10 cellular contexts compared by ENCODE assay signal in the genomic region with DNA sequence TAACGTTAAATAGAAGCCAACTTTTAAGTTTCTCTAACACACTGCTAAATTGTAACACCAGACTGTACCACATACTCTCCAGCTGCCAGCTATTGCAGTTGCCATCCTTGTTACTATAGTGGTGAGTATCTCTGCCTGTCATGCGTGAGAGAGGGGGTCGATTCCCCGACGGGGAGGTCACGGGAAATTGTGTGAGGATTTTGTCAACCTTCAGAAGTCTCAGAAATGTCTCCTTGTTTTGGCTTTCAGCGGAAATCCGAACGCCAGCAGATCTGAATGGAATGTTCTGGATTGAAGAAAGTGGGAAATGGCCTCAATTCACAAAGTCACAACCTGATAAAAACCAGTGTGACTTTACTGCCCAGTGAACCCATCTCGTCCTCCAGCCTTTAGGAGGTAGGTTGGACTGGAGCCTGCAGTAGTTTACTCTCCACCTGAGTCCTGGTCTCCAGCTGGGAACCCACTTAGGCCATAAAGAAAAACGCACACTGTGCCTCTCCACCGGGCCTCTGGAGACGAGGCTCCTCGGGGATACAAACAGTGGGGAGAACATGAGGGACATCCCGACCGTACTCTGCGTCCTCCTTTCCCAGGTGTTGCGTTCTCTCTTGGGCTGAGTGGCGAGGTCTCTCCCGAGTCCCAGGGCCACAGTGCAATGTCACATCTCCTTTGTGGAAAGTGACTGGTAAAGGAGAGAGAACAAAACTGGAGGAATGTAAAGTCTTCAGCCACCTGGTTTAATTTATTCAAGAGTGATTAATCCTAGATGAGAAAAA. TPM values are rescaled to one million over a fixed set of nuclear protein-coding genes. Genes with fewer than 3 reads are reported as not detected.
A peak's percentile ranks its signal among the peaks of the same experiment; 100 is the strongest.
DNase-seq lines count a peak whose midpoint lies in the region; ATAC-seq and TF ChIP-seq lines count a peak whose summit lies in the region.
"Not testable (repeated sequence)": the region's sequence is repeated elsewhere in the genome, so short reads cannot be mapped to it uniquely, and the experiment has no call there.
"Had no signal": no experiment of that assay in that cellular context is flagged by ENCODE, and none has a peak within 500 bp of the region (broad histone marks: within the 10 kb centered on the region; RNA-seq: fewer than 3 reads in every experiment).

No MANE protein-coding gene starts in this region.

- not testable (repeated sequence) for H3K36me3 ChIP-seq in OCI-LY1 (ENCODE audit: insufficient read depth, low read length); colonic mucosa; iPS-18a (ENCODE audit: control insufficient read depth, low read depth, low read length); upper lobe of right lung
- H3K36me3 ChIP-seq in neutrophil = peaks cover 82% of the 10 kb centered on the region

- CTCF ChIA-PET in activated CD8-positive, alpha-beta memory T cell treated with anti-CD3 and anti-CD28 coated beads, Interleukin-2, amount 10 ng/mL, durations not matched to agents 7 days and 5 days (lab: Charles Lee) = interaction anchor here (1.0 to 1.6 kb wide), 4 partner anchors 33 to 218 kb away, joined by 3 to 9 read pairs (median 5); no protein-coding TSS in a partner anchor

- H3K36me3 Mint-ChIP-seq in activated CD8-positive, alpha-beta memory T cell treated with anti-CD3 and anti-CD28 coated beads, Interleukin-2, amount 10 ng/mL, durations not matched to agents 7 days and 5 days = not testable (repeated sequence)

- H3F3A ChIP-seq in OCI-LY1 (ENCODE audit: insufficient read depth, low read length) = not testable (repeated sequence)

- H3K9me3 Mint-ChIP-seq in activated CD8-positive, alpha-beta memory T cell treated with anti-CD3 and anti-CD28 coated beads, Interleukin-2, amount 10 ng/mL, durations not matched to agents 7 days and 5 days (ENCODE audit: low read depth) = not testable (repeated sequence)

- peak overlapping the region; percentile 83 for H3K4me3 Mint-ChIP-seq in activated CD8-positive, alpha-beta memory T cell treated with anti-CD3 and anti-CD28 coated beads, Interleukin-2, amount 10 ng/mL, durations not matched to agents 7 days and 5 days

- ATAC-seq in GM18858 (IDR thresholded peaks at IDR 0.05; ENCODE audit: unreplicated experiment) (peak; percentile 16), HG02852 (IDR thresholded peaks at IDR 0.05; ENCODE audit: unreplicated experiment) (peak; percentile 1)
- peak; percentile 2 for ATAC-seq in activated CD8-positive, alpha-beta memory T cell treated with anti-CD3 and anti-CD28 coated beads, Interleukin-2, amount 10 ng/mL, durations not matched to agents 7 days and 5 days
- ATAC-seq in upper lobe of right lung = not testable (repeated sequence)

- H3K9me2 ChIP-seq in OCI-LY1 (ENCODE audit: low read depth, low read length) = not testable (repeated sequence)

- TF ChIP-seq CTCF in OCI-LY1 (IDR thresholded peaks at IDR 0.05; ENCODE audit: low read length); colonic mucosa (IDR thresholded peaks at IDR 0.05); neutrophil (IDR thresholded peaks at IDR 0.05); upper lobe of right lung (IDR thresholded peaks at IDR 0.05): not testable (repeated sequence)

- not testable (repeated sequence) for H3K79me2 ChIP-seq in OCI-LY1 (ENCODE audit: insufficient read depth, low read length)

- not testable (repeated sequence) for H3K27ac ChIP-seq in OCI-LY1 (ENCODE audit: low read depth, low read length, poor library complexity, severe bottlenecking); colonic mucosa; iPS-18a (ENCODE audit: low read length); upper lobe of right lung
- H3K27ac ChIP-seq in neutrophil = peak overlapping the region; percentile 92

- H4K20me1 ChIP-seq in OCI-LY1 (ENCODE audit: insufficient read depth, low read length) = not testable (repeated sequence)

- H3K4me1 ChIP-seq in OCI-LY1 (ENCODE audit: insufficient read depth, low read length, severe bottlenecking); colonic mucosa; iPS-18a (ENCODE audit: control insufficient read depth, low read depth, low read length); upper lobe of right lung: not testable (repeated sequence)
- peaks cover 45 to 53% of the 10 kb centered on the region in 2 experiments for H3K4me1 ChIP-seq in neutrophil (ENCODE audit: control insufficient read depth in 1 of 2, insufficient read depth in 1 of 2, low read depth in 1 of 2, low read length in 1 of 2)

- intact Hi-C loops in colonic mucosa (cut with DNase I) = loop anchor here (10.0 kb wide), 1 partner anchor 128 kb away; no protein-coding TSS in a partner anchor
- intact Hi-C loops in upper lobe of right lung (cut with DNase I) = not testable (repeated sequence)

- peak overlapping the region; percentile 82 for H3K27ac Mint-ChIP-seq in activated CD8-positive, alpha-beta memory T cell treated with anti-CD3 and anti-CD28 coated beads, Interleukin-2, amount 10 ng/mL, durations not matched to agents 7 days and 5 days

- DNase-seq in activated CD8-positive, alpha-beta memory T cell treated with anti-CD3 and anti-CD28 coated beads, Interleukin-2, amount 10 ng/mL, durations not matched to agents 7 days and 5 days; colonic mucosa; upper lobe of right lung: not testable (repeated sequence)

- peaks cover 26% of the 10 kb centered on the region for H3K27me3 Mint-ChIP-seq in activated CD8-positive, alpha-beta memory T cell treated with anti-CD3 and anti-CD28 coated beads, Interleukin-2, amount 10 ng/mL, durations not matched to agents 7 days and 5 days

- H3K9ac ChIP-seq in OCI-LY1 (ENCODE audit: low read length); colonic mucosa (ENCODE audit: low read depth in 2 of 2, low read length in 2 of 2); iPS-18a (ENCODE audit: low read length): not testable (repeated sequence)

- H3K4me1 Mint-ChIP-seq in activated CD8-positive, alpha-beta memory T cell treated with anti-CD3 and anti-CD28 coated beads, Interleukin-2, amount 10 ng/mL, durations not matched to agents 7 days and 5 days = not testable (repeated sequence)

- H3K27me3 ChIP-seq in OCI-LY1 (ENCODE audit: insufficient read depth, low read length); colonic mucosa; neutrophil; upper lobe of right lung: not testable (repeated sequence)
- H3K27me3 ChIP-seq in iPS-18a (ENCODE audit: control insufficient read depth, insufficient read depth, low read length) = peaks cover 30% of the 10 kb centered on the region

- H2AFZ ChIP-seq in OCI-LY1 (ENCODE audit: low read length) = not testable (repeated sequence)

- H3K4me2 ChIP-seq in OCI-LY1 (ENCODE audit: low read length) = peak overlapping the region; percentile 69

- H3K9me3 ChIP-seq in OCI-LY1 (ENCODE audit: low read length); colonic mucosa; iPS-18a (ENCODE audit: control insufficient read depth, low read depth, low read length); neutrophil; upper lobe of right lung: not testable (repeated sequence)

- H3K4me3 ChIP-seq in OCI-LY1 (ENCODE audit: low read depth, low read length, poor library complexity, severe bottlenecking) (peak overlapping the region; percentile 70), colonic mucosa (peak overlapping the region; percentile 55), iPS-18a (ENCODE audit: low read length) (peak overlapping the region; percentile 86), neutrophil (ENCODE audit: low read depth in 1 of 2, low read length in 1 of 2) (peak overlapping the region; percentile 69 to 87), upper lobe of right lung (peak overlapping the region; percentile 77)

RNA-seq across cellular contexts. Expression of a gene that starts 1.1 kb away (rescaled TPM):
- total RNA-seq in activated CD8-positive, alpha-beta memory T cell treated with anti-CD3 and anti-CD28 coated beads, Interleukin-2, amount 10 ng/mL, durations not matched to agents 7 days and 5 days = 1 to 10 TPM in 1 of 2 experiments, under 1 TPM in 1; 0.47 to 1.1 TPM
- total RNA-seq in colonic mucosa (1 to 10 TPM; 1.0 to 3.6 TPM), upper lobe of right lung (10.9 TPM)

RNA-seq across cellular contexts. Expression of a gene that starts 18.0 kb away (rescaled TPM):
- total RNA-seq in activated CD8-positive, alpha-beta memory T cell treated with anti-CD3 and anti-CD28 coated beads, Interleukin-2, amount 10 ng/mL, durations not matched to agents 7 days and 5 days = under 1 TPM in 1 of 2 experiments, not detected in 1; 0.35 TPM
- total RNA-seq in colonic mucosa (10 to 100 TPM in 1 of 2 donors, 1 to 10 TPM in 1; 4.5 to 14.0 TPM), upper lobe of right lung (140 TPM)
- total RNA-seq: HT-29 had no signal

RNA-seq across cellular contexts. Expression of a gene that starts 26.4 kb away (rescaled TPM):
- total RNA-seq in activated CD8-positive, alpha-beta memory T cell treated with anti-CD3 and anti-CD28 coated beads, Interleukin-2, amount 10 ng/mL, durations not matched to agents 7 days and 5 days = 1 to 10 TPM in 1 of 2 experiments, under 1 TPM in 1; 0.61 to 1.6 TPM
- total RNA-seq in colonic mucosa (10 to 100 TPM in 1 of 2 donors, 1 to 10 TPM in 1; 3.2 to 10.1 TPM), upper lobe of right lung (112 TPM)
- total RNA-seq: G401, HT-29 had no signal

Comparison
In these comparisons a context has a peak if more than half of its experiments do, and no peak if none do; other contexts are left out.
1. RNA of a gene that starts 26.4 kb away (total RNA-seq): 112 TPM in upper lobe of right lung (single experiment); 3.2 to 10.1 TPM in colonic mucosa and 0.61 to 1.6 TPM in activated CD8-positive, alpha-beta memory T cell treated with anti-CD3 and anti-CD28 coated beads, Interleukin-2, amount 10 ng/mL, durations not matched to agents 7 days and 5 days; every median in the first group is over 10 times any median in the second.
2. Peak in every context shown above with its lines, with median percentiles within 50 percentile points of each other: H3K4me3 ChIP-seq.